In the genomic region with DNA sequence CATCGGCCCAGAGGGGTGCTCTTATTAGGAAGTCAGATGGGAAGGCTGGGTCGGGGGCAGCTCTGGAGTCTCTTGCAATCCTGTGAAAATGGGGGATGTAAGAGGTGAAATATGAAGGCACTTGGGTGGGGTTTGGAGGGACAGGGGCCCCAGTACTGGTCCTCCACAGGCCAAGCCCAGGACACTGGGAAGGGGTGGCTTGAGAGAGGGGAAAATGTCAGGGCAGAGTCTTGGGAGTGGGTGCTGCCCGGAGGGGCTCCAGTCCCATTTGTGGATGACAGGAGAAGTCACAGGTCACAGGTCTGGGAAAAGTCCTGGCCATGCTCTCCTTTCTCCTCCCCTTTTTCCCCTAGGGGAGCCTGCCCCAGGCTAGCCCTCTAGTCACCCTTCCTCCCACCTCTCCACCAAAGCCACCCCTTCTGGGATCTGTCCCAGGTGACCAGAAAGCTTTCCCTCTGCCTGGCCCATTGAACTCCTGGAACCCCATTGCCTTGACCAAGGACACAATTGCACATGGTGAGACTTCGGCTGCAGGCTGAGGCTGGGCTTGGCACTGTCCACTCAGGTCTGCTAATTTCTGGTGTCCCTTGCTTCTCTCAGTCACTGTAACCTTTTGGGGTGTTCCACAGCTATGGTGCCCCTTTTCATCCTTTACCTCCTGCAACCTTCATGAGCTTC, we compare ENCODE assay signal across 25 cellular contexts.
"Had no signal": no experiment of that assay in that cellular context is flagged by ENCODE, and none has a peak within 500 bp of the region (broad histone marks: within the 10 kb centered on the region; RNA-seq: fewer than 3 reads in every experiment).

No MANE protein-coding gene starts in this region.

- H3K27ac ChIP-seq: brain microvascular endothelial cell, cardiac muscle cell, Peyer's patch, RWPE1, SJCRH30 had no signal

- DNase-seq: activated CD4-positive, alpha-beta T cell treated with anti-CD3 and anti-CD28 coated beads for 4 hours; activated CD8-positive, alpha-beta T cell treated with anti-CD3 and anti-CD28 coated beads, Interleukin-2, amount 10 ng/mL, durations not matched to agents 7 days and 5 days; activated gamma-delta T cell; activated naive CD4-positive, alpha-beta T cell treated with anti-CD3 and anti-CD28 coated beads for 36 hours; activated T-cell treated with anti-CD3 and anti-CD28 coated beads, Interleukin-2, amount 50 U/mL, for 4 hours; amygdala; brain microvascular endothelial cell; Kasumi-1; KBM-7; NCI-H1105 treated with DMSO at 0.1 percent for 48 hours; NCI-H1436 treated with DMSO at 0.1 percent for 48 hours; NCI-H187; NCI-H2081; NCI-H446; NCI-H524; Right ventricle myocardium superior; SJCRH30; SK-N-SH had no signal

- ATAC-seq: activated CD4-positive, CD25-positive, alpha-beta regulatory T cell treated with anti-CD3 and anti-CD28 coated beads, Interleukin-2, amount 50 U/mL, for 24 hours; activated CD8-positive, alpha-beta T cell treated with anti-CD3 and anti-CD28 coated beads, Interleukin-2, amount 10 ng/mL, durations not matched to agents 7 days and 5 days; activated T-cell treated with anti-CD3 and anti-CD28 coated beads, Interleukin-2, amount 50 U/mL, for 4 hours; activated T-helper 17 cell treated with anti-CD3 and anti-CD28 coated beads, Interleukin-2, amount 50 U/mL, for 72 hours had no signal

- H3K36me3 ChIP-seq: brain microvascular endothelial cell, cardiac muscle cell, Peyer's patch, SJCRH30 had no signal

- H3K27me3 Mint-ChIP-seq: activated naive CD8-positive, alpha-beta T cell had no signal

- H3K36me3 Mint-ChIP-seq: activated naive CD8-positive, alpha-beta T cell had no signal

- H3K27me3 ChIP-seq: brain microvascular endothelial cell, cardiac muscle cell, Peyer's patch had no signal

- H3K4me3 Mint-ChIP-seq: activated CD8-positive, alpha-beta T cell treated with anti-CD3 and anti-CD28 coated beads, Interleukin-2, amount 10 ng/mL, durations not matched to agents 7 days and 5 days; activated naive CD4-positive, alpha-beta T cell treated with anti-CD3 and anti-CD28 coated beads for 36 hours; activated naive CD8-positive, alpha-beta T cell; activated T-cell treated with anti-CD3 and anti-CD28 coated beads, Interleukin-2, amount 50 U/mL, for 4 hours; activated T-helper 17 cell treated with anti-CD3 and anti-CD28 coated beads, Interleukin-2, amount 50 U/mL, for 72 hours; T-helper 2 cell treated with Interferon-gamma antibody and Interleukin-4, amounts not matched to agents 5 μg/mL and 100 μg/mL, for 36 hours had no signal

- H3K4me3 ChIP-seq: cardiac muscle cell, Peyer's patch, SJCRH30 had no signal

- H3K27ac Mint-ChIP-seq: activated CD8-positive, alpha-beta T cell treated with anti-CD3 and anti-CD28 coated beads, Interleukin-2, amount 10 ng/mL, durations not matched to agents 7 days and 5 days; activated naive CD4-positive, alpha-beta T cell treated with anti-CD3 and anti-CD28 coated beads for 36 hours; activated naive CD8-positive, alpha-beta T cell; activated T-helper 17 cell treated with anti-CD3 and anti-CD28 coated beads, Interleukin-2, amount 50 U/mL, for 72 hours; T-helper 2 cell treated with Interferon-gamma antibody and Interleukin-4, amounts not matched to agents 5 μg/mL and 100 μg/mL, for 36 hours had no signal

- H3K9me3 ChIP-seq: Peyer's patch, SK-N-SH had no signal

- H3K4me1 Mint-ChIP-seq: activated T-helper 17 cell treated with anti-CD3 and anti-CD28 coated beads, Interleukin-2, amount 50 U/mL, for 72 hours had no signal

- H3K4me1 ChIP-seq: Peyer's patch, SJCRH30 had no signal
